Comparison of ENCODE assay signal across 8 cellular contexts in genomic region chr9:26947736-26948135, GRCh38. TPM values are rescaled to one million over a fixed set of nuclear protein-coding genes. Genes with fewer than 3 reads are reported as not detected.
DNase-seq lines count a peak whose midpoint lies in the region; ATAC-seq lines count a peak whose summit lies in the region.

No MANE protein-coding gene starts in this region.

- H3K4me3 ChIP-seq in iPS-15b (ENCODE audit: low read depth, low read length) = peak overlapping the region; percentile 95

- DNase-seq in activated CD4-positive, alpha-beta T cell treated with anti-CD3 and anti-CD28 coated beads for 36 hours = peak; percentile 72
- no peak for DNase-seq in activated CD4-positive, alpha-beta T cell treated with anti-CD3 and anti-CD28 coated beads, Interleukin-2, amount 50 U/mL, for 1 hour
- DNase-seq in activated T-cell treated with anti-CD3 and anti-CD28 coated beads, Interleukin-2, amount 50 U/mL, for 48 hours = peak; percentile 53 to 60
- peak; percentile 7 to 20 for DNase-seq in stimulated activated CD8-positive, alpha-beta memory T cell treated with anti-CD3 and anti-CD28 coated beads, Interleukin-15, amount 100 ng/mL, for 48 hours (ENCODE audit: low read depth in 2 of 2)
- DNase-seq in HPDE6-E6E7 (ENCODE audit: extremely low spot score) (no peak), cortex of kidney (lab: John Stamatoyannopoulos, UW) (no peak), NCI-H2029 treated with DMSO at 0.1 percent for 48 hours (lab: John Stamatoyannopoulos, UW) (no peak)

- peaks cover 44% of the 10 kb centered on the region for H3K4me1 Mint-ChIP-seq in activated CD4-positive, alpha-beta T cell treated with anti-CD3 and anti-CD28 coated beads for 36 hours

- peak overlapping the region; percentile 99 for H3K27ac Mint-ChIP-seq in activated CD4-positive, alpha-beta T cell treated with anti-CD3 and anti-CD28 coated beads for 36 hours

- intact Hi-C loops in activated CD4-positive, alpha-beta T cell treated with anti-CD3 and anti-CD28 coated beads for 36 hours (cut with DNase I, micrococcal nuclease) = loop anchor here in 1 of 2 experiments (1.0 kb wide), 3 partner anchors 9 to 626 kb away; partner anchors contain the start of genes C9orf72, CAAP1 and IFT74

- peak overlapping the region; percentile 98 for H3K9ac ChIP-seq in iPS-15b (ENCODE audit: low read depth, low read length)

- H3K27me3 Mint-ChIP-seq in activated CD4-positive, alpha-beta T cell treated with anti-CD3 and anti-CD28 coated beads for 36 hours = peaks cover 3% of the 10 kb centered on the region

- H3K36me3 Mint-ChIP-seq in activated CD4-positive, alpha-beta T cell treated with anti-CD3 and anti-CD28 coated beads for 36 hours (ENCODE audit: low read depth) = peaks cover 22% of the 10 kb centered on the region

- peak; percentile 27 for ATAC-seq in activated CD4-positive, alpha-beta T cell treated with anti-CD3 and anti-CD28 coated beads for 36 hours

- CTCF ChIA-PET in activated CD4-positive, alpha-beta T cell treated with anti-CD3 and anti-CD28 coated beads for 36 hours (lab: Charles Lee) = no interaction called here

- POLR2A ChIA-PET in activated CD4-positive, alpha-beta T cell treated with anti-CD3 and anti-CD28 coated beads for 36 hours (lab: Charles Lee) = interaction anchor here (0.9 to 1.4 kb wide), 2 partner anchors 8 to 55 kb away, joined by 3 to 11 read pairs; partner anchors contain the start of genes CAAP1 and IFT74

- no peaks in the 10 kb centered on the region for H3K9me3 Mint-ChIP-seq in activated CD4-positive, alpha-beta T cell treated with anti-CD3 and anti-CD28 coated beads for 36 hours (ENCODE audit: low read depth)

- no peaks in the 10 kb centered on the region for H3K9me3 ChIP-seq in iPS-15b (ENCODE audit: control insufficient read depth, insufficient read depth, low read length)

- H3K4me3 Mint-ChIP-seq in activated CD4-positive, alpha-beta T cell treated with anti-CD3 and anti-CD28 coated beads for 36 hours = peak overlapping the region; percentile 88

- H3K27me3 ChIP-seq in iPS-15b (ENCODE audit: control insufficient read depth, insufficient read depth, low read length) = no peaks in the 10 kb centered on the region

- H3K36me3 ChIP-seq in iPS-15b (ENCODE audit: control insufficient read depth, insufficient read depth, low read length) = no peaks in the 10 kb centered on the region

- H3K4me1 ChIP-seq in iPS-15b (ENCODE audit: control insufficient read depth, insufficient read depth, low read length) = peaks cover 3% of the 10 kb centered on the region

RNA-seq across cellular contexts. Expression of gene PLAA, which starts 0.7 kb away (rescaled TPM):
- 10 to 100 TPM; 30.9 to 36.5 TPM for total RNA-seq in activated CD4-positive, alpha-beta T cell treated with anti-CD3 and anti-CD28 coated beads for 36 hours

RNA-seq across cellular contexts. Expression of gene IFT74, which starts 8.5 kb away (rescaled TPM):
- total RNA-seq in activated CD4-positive, alpha-beta T cell treated with anti-CD3 and anti-CD28 coated beads for 36 hours = 10 to 100 TPM; 10.5 to 11.6 TPM

RNA-seq across cellular contexts. Expression of gene CAAP1, which starts 55.1 kb away (rescaled TPM):
- total RNA-seq in activated CD4-positive, alpha-beta T cell treated with anti-CD3 and anti-CD28 coated beads for 36 hours = 10 to 100 TPM; 17.1 to 21.4 TPM

RNA-seq across cellular contexts. Expression of gene LRRC19, which starts 57.7 kb away (rescaled TPM):
- total RNA-seq in activated CD4-positive, alpha-beta T cell treated with anti-CD3 and anti-CD28 coated beads for 36 hours = not detected

Comparison
In these comparisons a context has a peak if more than half of its experiments do, and no peak if none do; other contexts are left out.
1. DNase-seq: peak in activated CD4-positive, alpha-beta T cell treated with anti-CD3 and anti-CD28 coated beads for 36 hours (single experiment), activated T-cell treated with anti-CD3 and anti-CD28 coated beads, Interleukin-2, amount 50 U/mL, for 48 hours (2 of 2) and stimulated activated CD8-positive, alpha-beta memory T cell treated with anti-CD3 and anti-CD28 coated beads, Interleukin-15, amount 100 ng/mL, for 48 hours (2 of 2); none in activated CD4-positive, alpha-beta T cell treated with anti-CD3 and anti-CD28 coated beads, Interleukin-2, amount 50 U/mL, for 1 hour (single experiment), HPDE6-E6E7 (single experiment), cortex of kidney (single experiment) and NCI-H2029 treated with DMSO at 0.1 percent for 48 hours (single experiment).